1 cellular context compared by ENCODE assay signal in genomic region chr9:114405294-114406034, GRCh38.
A peak's percentile ranks its signal among the peaks of the same experiment; 100 is the strongest.
TF ChIP-seq lines count a peak whose summit lies in the region.

No MANE protein-coding gene starts in this region.

TF ChIP-seq in K562, 482 proteins besides CTCF, POLR2A, EP300 and RAD21 (continued from another document and continues in another):
- TF ChIP-seq FOXP4 (CRISPR knock-in tag; IDR thresholded peaks at IDR 0.05; ENCODE audit: borderline replicate concordance) (no peak), SRSF9 (IDR thresholded peaks at IDR 0.05; ENCODE audit: borderline replicate concordance, low read depth, low read length) (no peak), SAFB2 (IDR thresholded peaks at IDR 0.05; ENCODE audit: borderline replicate concordance, low read depth, low read length, severe bottlenecking) (no peak), POLR2G (IDR thresholded peaks at IDR 0.05; ENCODE audit: low read depth, low read length) (peak; percentile 30; the same call in 1 of the 2 replicates), SP1 (CRISPR knock-in tag; IDR thresholded peaks at IDR 0.05) (no peak), PURB (CRISPR knock-in tag; IDR thresholded peaks at IDR 0.05; ENCODE audit: low read depth) (no peak), CREM (IDR thresholded peaks at IDR 0.05; ENCODE audit: low read depth) (no peak), KLF16 (IDR thresholded peaks at IDR 0.05) (no peak), CC2D1A (IDR thresholded peaks at IDR 0.05) (peak; percentile 56; the same call in 1 of the 2 replicates), ZNF311 (CRISPR knock-in tag; IDR thresholded peaks at IDR 0.05) (no peak), JUND (IDR thresholded peaks at IDR 0.05; ENCODE audit: borderline replicate concordance, low read depth, low read length) (0 out of 2 replicates have a peak, but pooled peaks have one; percentile 6), JUND (tag; IDR thresholded peaks at IDR 0.05; ENCODE audit: borderline replicate concordance, low read depth, low read length) (no peak), CBX8 (IDR thresholded peaks at IDR 0.05; ENCODE audit: borderline replicate concordance, extremely low read depth, low read depth, low read length, poor library complexity, severe bottlenecking) (no peak), DEAF1 (CRISPR knock-in tag; IDR thresholded peaks at IDR 0.05) (peak; percentile 63), HDGF (IDR thresholded peaks at IDR 0.05) (no peak), TFAP4 (CRISPR knock-in tag; IDR thresholded peaks at IDR 0.05; ENCODE audit: borderline replicate concordance) (peak; percentile 30; the same call in 1 of the 2 replicates), KAT8 (IDR thresholded peaks at IDR 0.05; ENCODE audit: low read depth) (no peak), REST (CRISPR knock-in tag; IDR thresholded peaks at IDR 0.05; ENCODE audit: low read depth) (no peak), ZBTB34 (CRISPR knock-in tag; IDR thresholded peaks at IDR 0.05) (no peak), NCOA4 (IDR thresholded peaks at IDR 0.05; ENCODE audit: partially characterized antibody) (no peak), ARHGAP35 (IDR thresholded peaks at IDR 0.05; ENCODE audit: partially characterized antibody) (no peak), ZNF354B (CRISPR knock-in tag; IDR thresholded peaks at IDR 0.05) (no peak), RBM39 (optimal IDR thresholded peaks at IDR 0.05; ENCODE audit: low read depth, low read length) (no peak), ZNF224 (CRISPR knock-in tag; IDR thresholded peaks at IDR 0.05) (no peak), THRB (CRISPR knock-in tag; conservative IDR thresholded peaks at IDR 0.05) (no peak), NFRKB (IDR thresholded peaks at IDR 0.05; ENCODE audit: low read depth) (no peak), HNRNPL (IDR thresholded peaks at IDR 0.05; ENCODE audit: low read depth, low read length) (no peak), THRA (IDR thresholded peaks at IDR 0.05) (0 out of 2 replicates have a peak, but pooled peaks have one; percentile 33), STAG1 (CRISPR knock-in tag; IDR thresholded peaks at IDR 0.05; ENCODE audit: borderline replicate concordance) (peak; percentile 85; the same call in 1 of the 2 replicates), NR2C2 (CRISPR knock-in tag; IDR thresholded peaks at IDR 0.05) (no peak), NR2C2 (tag; IDR thresholded peaks at IDR 0.05) (no peak), ZBTB12 (CRISPR knock-in tag; IDR thresholded peaks at IDR 0.05) (no peak), SMARCB1 (IDR thresholded peaks at IDR 0.05; ENCODE audit: insufficient read length, low read depth) (no peak), TBP (optimal IDR thresholded peaks at IDR 0.05; ENCODE audit: low read depth, low read length) (no peak), ZNF398 (CRISPR knock-in tag; IDR thresholded peaks at IDR 0.05) (no peak), E2F8 (IDR thresholded peaks at IDR 0.05; ENCODE audit: low read depth, partially characterized antibody) (no peak), GMEB1 (CRISPR knock-in tag; IDR thresholded peaks at IDR 0.05) (no peak), MAX (CRISPR knock-in tag; IDR thresholded peaks at IDR 0.05) (0 out of 2 replicates have a peak, but pooled peaks have one; percentile 23), ESRRB (CRISPR knock-in tag; IDR thresholded peaks at IDR 0.05; ENCODE audit: borderline replicate concordance) (no peak)
